ENCODE assay signal across 36 cellular contexts in genomic region chr2:126893153-126893552, GRCh38. TPM values are rescaled to one million over a fixed set of nuclear protein-coding genes. Genes with fewer than 3 reads are reported as not detected.
"Had no signal": no experiment of that assay in that cellular context is flagged by ENCODE, and none has a peak within 500 bp of the region (broad histone marks: within the 10 kb centered on the region; RNA-seq: fewer than 3 reads in every experiment).

No MANE protein-coding gene starts in this region.

- H3K4me3 Mint-ChIP-seq: activated B cell treated with CpG ODN at 0.5 μM for 24 hours; activated CD8-positive, alpha-beta T cell treated with anti-CD3 and anti-CD28 coated beads for 36 hours; activated naive CD4-positive, alpha-beta T cell treated with anti-CD3 and anti-CD28 coated beads, Interleukin-2, amount 10 ng/mL, durations not matched to agents 7 days and 5 days; activated naive CD8-positive, alpha-beta T cell; activated naive CD8-positive, alpha-beta T cell treated with anti-CD3 and anti-CD28 coated beads, Interleukin-2, amount 50 U/mL, for 24 hours; activated T-cell treated with anti-CD3 and anti-CD28 coated beads, Interleukin-2, amount 50 U/mL, for 4 hours; activated T-helper 1 cell treated with anti-CD3 and anti-CD28 coated beads, Interleukin-12 subunit alpha, Interleukin-12 subunit beta, Interleukin-2, Interleukin-4 antibody, amounts not matched to agents 30 ng/mL and 10 ng/mL and 1 ng/mL, durations not matched to agents 14 hours and 24 hours and 36 hours; central memory CD8-positive, alpha-beta T cell had no signal

- FAIRE-seq: K562, RCC 7860 had no signal

- DNase-seq: activated B cell treated with CpG ODN at 0.5 μM for 24 hours; activated CD4-positive, alpha-beta T cell treated with anti-CD3 and anti-CD28 coated beads for 4 hours; activated CD4-positive, alpha-beta T cell treated with anti-CD3 and anti-CD28 coated beads, Interleukin-2, amount 50 U/mL, for 1 hour; activated CD4-positive, CD25-positive, alpha-beta regulatory T cell treated with anti-CD3 and anti-CD28 coated beads, Interleukin-2, amount 50 U/mL, for 72 hours; activated CD8-positive, alpha-beta T cell treated with anti-CD3 and anti-CD28 coated beads for 36 hours; activated effector memory CD4-positive, alpha-beta T cell treated with Interleukin-2 at 50 U/mL for 16 hours; activated naive CD4-positive, alpha-beta T cell treated with anti-CD3 and anti-CD28 coated beads, Interleukin-2, amount 10 ng/mL, durations not matched to agents 7 days and 5 days; activated naive CD8-positive, alpha-beta T cell treated with anti-CD3 and anti-CD28 coated beads, Interleukin-2, amount 50 U/mL, for 24 hours; activated T-cell treated with anti-CD3 and anti-CD28 coated beads for 4 hours; activated T-cell treated with anti-CD3 and anti-CD28 coated beads, Interleukin-2, amount 50 U/mL, for 4 hours; anterior cingulate cortex; brain microvascular endothelial cell; NCI-H1048; NCI-H1436 treated with DMSO at 0.1 percent for 48 hours; NCI-H1694 treated with DMSO at 0.1 percent for 48 hours; NCI-H2029; NCI-H345; NCI-H524 treated with DMSO at 0.1 percent for 48 hours; NCI-H748 treated with DMSO at 0.1 percent for 48 hours; NK-92 treated with Interleukin-12 subunit alpha and Interleukin-12 subunit beta, amount 100 ng/mL, for 24 hours; PC-3; SW 1271; T-helper 1 cell; T-helper 2 cell; T-helper 9 cell had no signal

- ATAC-seq: activated CD8-positive, alpha-beta T cell treated with anti-CD3 and anti-CD28 coated beads for 36 hours; activated naive CD8-positive, alpha-beta T cell treated with anti-CD3 and anti-CD28 coated beads, Interleukin-2, amount 50 U/mL, for 24 hours; activated T-cell treated with anti-CD3 and anti-CD28 coated beads, Interleukin-2, amount 50 U/mL, for 4 hours; K562; PC-3; Right ventricle myocardium inferior had no signal

- H3K4me1 Mint-ChIP-seq: activated B cell treated with CpG ODN at 0.5 μM for 24 hours; activated naive CD4-positive, alpha-beta T cell treated with anti-CD3 and anti-CD28 coated beads, Interleukin-2, amount 10 ng/mL, durations not matched to agents 7 days and 5 days; activated naive CD8-positive, alpha-beta T cell treated with anti-CD3 and anti-CD28 coated beads, Interleukin-2, amount 50 U/mL, for 24 hours; central memory CD8-positive, alpha-beta T cell had no signal

- H3K36me3 ChIP-seq: brain microvascular endothelial cell had no signal

- H3K27me3 ChIP-seq: brain microvascular endothelial cell had no signal

- H3K27ac ChIP-seq: brain microvascular endothelial cell, RWPE1, VCaP had no signal

- H3K27me3 Mint-ChIP-seq: activated naive CD4-positive, alpha-beta T cell treated with anti-CD3 and anti-CD28 coated beads, Interleukin-2, amount 10 ng/mL, durations not matched to agents 7 days and 5 days; activated naive CD8-positive, alpha-beta T cell had no signal

- H3K9me3 Mint-ChIP-seq: activated CD8-positive, alpha-beta T cell treated with anti-CD3 and anti-CD28 coated beads for 36 hours; activated naive CD4-positive, alpha-beta T cell treated with anti-CD3 and anti-CD28 coated beads, Interleukin-2, amount 10 ng/mL, durations not matched to agents 7 days and 5 days; activated naive CD8-positive, alpha-beta T cell treated with anti-CD3 and anti-CD28 coated beads, Interleukin-2, amount 50 U/mL, for 24 hours; activated T-cell treated with anti-CD3 and anti-CD28 coated beads, Interleukin-2, amount 50 U/mL, for 4 hours; activated T-helper 1 cell treated with anti-CD3 and anti-CD28 coated beads, Interleukin-12 subunit alpha, Interleukin-12 subunit beta, Interleukin-2, Interleukin-4 antibody, amounts not matched to agents 30 ng/mL and 10 ng/mL and 1 ng/mL, durations not matched to agents 14 hours and 24 hours and 36 hours had no signal

- H3K36me3 Mint-ChIP-seq: activated naive CD4-positive, alpha-beta T cell treated with anti-CD3 and anti-CD28 coated beads, Interleukin-2, amount 10 ng/mL, durations not matched to agents 7 days and 5 days; activated naive CD8-positive, alpha-beta T cell had no signal

- H3K27ac Mint-ChIP-seq: activated B cell treated with CpG ODN at 0.5 μM for 24 hours; activated CD8-positive, alpha-beta T cell treated with anti-CD3 and anti-CD28 coated beads for 36 hours; activated naive CD4-positive, alpha-beta T cell treated with anti-CD3 and anti-CD28 coated beads, Interleukin-2, amount 10 ng/mL, durations not matched to agents 7 days and 5 days; activated naive CD8-positive, alpha-beta T cell; activated naive CD8-positive, alpha-beta T cell treated with anti-CD3 and anti-CD28 coated beads, Interleukin-2, amount 50 U/mL, for 24 hours; activated T-helper 1 cell treated with anti-CD3 and anti-CD28 coated beads, Interleukin-12 subunit alpha, Interleukin-12 subunit beta, Interleukin-2, Interleukin-4 antibody, amounts not matched to agents 30 ng/mL and 10 ng/mL and 1 ng/mL, durations not matched to agents 14 hours and 24 hours and 36 hours had no signal

- H3K4me3 ChIP-seq: K562 had no signal

RNA-seq across cellular contexts. Expression of gene TEX51, which starts 5.5 kb away (rescaled TPM):
- total RNA-seq: activated B cell treated with CpG ODN at 0.5 μM for 24 hours; activated CD8-positive, alpha-beta memory T cell treated with anti-CD3 and anti-CD28 coated beads for 36 hours; activated CD8-positive, alpha-beta T cell treated with anti-CD3 and anti-CD28 coated beads for 36 hours; activated T-cell treated with anti-CD3 and anti-CD28 coated beads, Interleukin-2, amount 50 U/mL, for 4 hours; activated T-helper 1 cell treated with anti-CD3 and anti-CD28 coated beads, Interleukin-12 subunit alpha, Interleukin-12 subunit beta, Interleukin-2, Interleukin-4 antibody, amounts not matched to agents 30 ng/mL and 10 ng/mL and 1 ng/mL, durations not matched to agents 14 hours and 24 hours and 36 hours; K562; M059J; NCI-H460; PC-3; Right ventricle myocardium inferior had no signal
- polyA plus RNA-seq: K562 had no signal
